In the genomic region with DNA sequence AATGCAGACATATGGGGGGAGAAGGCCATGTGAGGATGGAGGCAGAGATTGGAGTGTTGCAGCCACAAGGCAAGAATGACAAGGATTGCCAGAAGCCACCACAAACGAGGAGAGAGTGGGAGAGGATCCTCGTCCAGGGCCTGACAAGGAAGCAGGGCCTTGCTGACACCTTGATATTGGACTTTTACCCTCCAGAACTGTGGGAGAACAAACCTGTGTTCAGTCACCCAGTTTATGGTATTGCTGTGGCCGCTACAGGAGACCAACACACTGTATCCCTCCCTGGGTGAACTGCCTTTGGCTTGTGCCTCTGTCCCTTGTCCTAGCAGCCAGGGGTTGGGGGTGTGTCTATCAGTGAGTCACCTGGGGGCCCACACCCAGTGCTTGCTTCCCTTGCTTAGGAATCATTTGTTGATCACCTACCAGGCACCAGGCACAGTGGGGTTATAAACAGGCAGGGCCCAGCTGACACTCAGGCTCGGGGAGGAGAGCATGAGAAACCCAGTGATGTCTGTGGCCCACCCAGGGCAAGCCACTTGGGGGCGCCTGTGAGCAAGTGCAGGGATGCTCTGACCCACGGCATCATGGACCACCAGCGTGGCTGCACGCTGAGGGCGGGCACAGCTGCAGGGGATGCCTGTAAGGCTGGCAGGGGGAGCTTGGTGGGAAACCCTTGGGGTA, we compare ENCODE assay signal across 9 cellular contexts. TPM values are rescaled to one million over a fixed set of nuclear protein-coding genes. Genes with fewer than 3 reads are reported as not detected.
DNase-seq lines count a peak whose midpoint lies in the region; ATAC-seq and TF ChIP-seq lines count a peak whose summit lies in the region.
"Had no signal": no experiment of that assay in that cellular context is flagged by ENCODE, and none has a peak within 500 bp of the region (broad histone marks: within the 10 kb centered on the region; RNA-seq: fewer than 3 reads in every experiment).

No MANE protein-coding gene starts in this region.

- H3K36me3 ChIP-seq in cardiac muscle cell, result no peaks in the 10 kb centered on the region

- no peak for TF ChIP-seq POLR2A in erythroblast (IDR thresholded peaks at IDR 0.05; ENCODE audit: low read length)

- H3K27ac Mint-ChIP-seq in T-helper 2 cell treated with Interferon-gamma antibody and Interleukin-4, amounts not matched to agents 5 μg/mL and 100 μg/mL, for 36 hours, result peak overlapping the region; percentile 32

- H3K36me3 Mint-ChIP-seq in T-helper 2 cell treated with Interferon-gamma antibody and Interleukin-4, amounts not matched to agents 5 μg/mL and 100 μg/mL, for 36 hours (ENCODE audit: low read depth), result peaks cover 2% of the 10 kb centered on the region
- H3K36me3 Mint-ChIP-seq: naive B cell had no signal

- peaks cover 14% of the 10 kb centered on the region for H3K4me1 Mint-ChIP-seq in T-helper 2 cell treated with Interferon-gamma antibody and Interleukin-4, amounts not matched to agents 5 μg/mL and 100 μg/mL, for 36 hours (ENCODE audit: low read depth)

- H3K4me3 ChIP-seq in cardiac muscle cell, result no peak overlapping the region

- H3K4me1 ChIP-seq in cardiac muscle cell (ENCODE audit: low read depth), result no peaks in the 10 kb centered on the region

- peak in 1 of 2 donors; percentile 23 for DNase-seq in cardiac muscle cell (ENCODE audit: low read depth in 1 of 2, low spot score in 1 of 2)
- no peak for DNase-seq in Right ventricle myocardium superior
- no peak for DNase-seq in T-helper 2 cell treated with Interferon-gamma antibody and Interleukin-4, amounts not matched to agents 5 μg/mL and 100 μg/mL, for 36 hours (ENCODE audit: low spot score)
- peak; percentile 24 to 52 for DNase-seq in erythroblast (lab: John Stamatoyannopoulos, UW)
- peak; percentile 20 for DNase-seq in stimulated activated naive CD4-positive, alpha-beta T cell treated with Interleukin-2 at 50 U/mL for 16 hours (lab: John Stamatoyannopoulos, UW)
- no peak for DNase-seq in putamen (ENCODE audit: low spot score)
- DNase-seq: naive B cell had no signal

- no peaks in the 10 kb centered on the region for H3K9me3 Mint-ChIP-seq in T-helper 2 cell treated with Interferon-gamma antibody and Interleukin-4, amounts not matched to agents 5 μg/mL and 100 μg/mL, for 36 hours
- H3K9me3 Mint-ChIP-seq: naive B cell had no signal

- ATAC-seq in Right ventricle myocardium superior (ENCODE audit: poor library complexity) (no peak), HG03095 (IDR thresholded peaks at IDR 0.05; ENCODE audit: unreplicated experiment) (no peak), GM19455 (IDR thresholded peaks at IDR 0.05; ENCODE audit: unreplicated experiment) (no peak)

- H3K27me3 Mint-ChIP-seq in T-helper 2 cell treated with Interferon-gamma antibody and Interleukin-4, amounts not matched to agents 5 μg/mL and 100 μg/mL, for 36 hours (ENCODE audit: low read depth), result no peaks in the 10 kb centered on the region
- H3K27me3 Mint-ChIP-seq: naive B cell had no signal

- no peak overlapping the region for H3K4me3 Mint-ChIP-seq in T-helper 2 cell treated with Interferon-gamma antibody and Interleukin-4, amounts not matched to agents 5 μg/mL and 100 μg/mL, for 36 hours
- H3K4me3 Mint-ChIP-seq: naive B cell had no signal

- intact Hi-C loops in Right ventricle myocardium superior (cut with DNase I), result no loop called here

- H3K27me3 ChIP-seq in cardiac muscle cell, result no peaks in the 10 kb centered on the region

- no peaks in the 10 kb centered on the region for H3K9me3 ChIP-seq in cardiac muscle cell (ENCODE audit: low read depth)

- peak; percentile 50 for TF ChIP-seq CTCF in cardiac muscle cell (IDR thresholded peaks at IDR 0.05; ENCODE audit: low read depth, low read length)

- no peak overlapping the region for H3K27ac ChIP-seq in cardiac muscle cell

RNA-seq across cellular contexts. Expression of a gene that starts 17.2 kb away (rescaled TPM):
- 32.9 and 43.4 TPM in 2 replicates for total RNA-seq in cardiac muscle cell
- polyA plus RNA-seq in cardiac muscle cell, result 21.3 and 25.0 TPM in 2 replicates
- total RNA-seq in Right ventricle myocardium superior, result 21.1 TPM

RNA-seq across cellular contexts. Expression of a gene that starts 46.6 kb away (rescaled TPM):
- total RNA-seq in cardiac muscle cell (26.5 and 31.4 TPM in 2 replicates), Right ventricle myocardium superior (48.8 TPM)
- polyA plus RNA-seq in cardiac muscle cell, result 39.0 and 50.8 TPM in 2 replicates

Comparison
In these comparisons a context has a peak if more than half of its experiments do, and no peak if none do; other contexts are left out.
1. DNase-seq: peak in erythroblast (2 of 2) and stimulated activated naive CD4-positive, alpha-beta T cell treated with Interleukin-2 at 50 U/mL for 16 hours (single experiment); none in Right ventricle myocardium superior (single experiment), T-helper 2 cell treated with Interferon-gamma antibody and Interleukin-4, amounts not matched to agents 5 μg/mL and 100 μg/mL, for 36 hours (single experiment) and putamen (single experiment).